ENCODE assay signal across 1 cellular context in the genomic region with DNA sequence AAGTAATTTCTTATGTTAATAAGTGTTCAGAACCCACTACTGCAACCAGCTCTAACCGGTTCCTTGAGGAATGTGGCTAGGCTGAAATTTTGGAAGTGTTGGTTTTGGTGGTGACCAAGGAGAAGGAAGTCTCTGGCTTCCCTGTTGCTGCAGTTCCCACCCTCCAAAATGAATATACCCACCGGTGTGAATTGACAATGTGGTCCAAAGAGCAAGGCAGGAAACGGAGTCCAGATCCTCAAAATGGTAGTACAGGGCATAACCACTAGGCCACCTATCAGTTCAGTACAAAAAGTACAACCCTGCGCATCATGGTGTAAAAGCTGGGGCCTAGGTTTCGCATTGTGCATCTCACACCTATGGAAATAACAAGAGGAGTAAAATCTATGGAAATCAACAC.
TF ChIP-seq lines count a peak whose summit lies in the region.

No MANE protein-coding gene starts in this region.

TF ChIP-seq in neural cell, 6 proteins besides CTCF, POLR2A, EP300 and RAD21 (continued from another document):
- TF ChIP-seq SMC3 (conservative IDR thresholded peaks at IDR 0.05; ENCODE audit: poor library complexity): no peak
